Comparison of ENCODE assay signal across 12 cellular contexts in genomic region chr11:124127134-124127533, GRCh38. TPM values are rescaled to one million over a fixed set of nuclear protein-coding genes. Genes with fewer than 3 reads are reported as not detected.
"Had no signal": no experiment of that assay in that cellular context is flagged by ENCODE, and none has a peak within 500 bp of the region (broad histone marks: within the 10 kb centered on the region; RNA-seq: fewer than 3 reads in every experiment).

No MANE protein-coding gene starts in this region.

RNA-seq across cellular contexts. Expression of gene VWA5A, which starts 11.9 kb away (rescaled TPM):
- total RNA-seq: PC-3 had no signal

RNA-seq across cellular contexts. Expression of gene OR10D3, which starts 56.0 kb away (rescaled TPM):
- total RNA-seq: OCI-LY7, PC-9, Peyer's patch, Right ventricle myocardium inferior, Right ventricle myocardium superior, RPMI7951, SJCRH30, SJSA1, SK-MEL-5, T-cell had no signal
- polyA plus RNA-seq: SK-N-SH had no signal
